7 cellular contexts compared by ENCODE assay signal in genomic region chr2:26561918-26562810, GRCh38.
A peak's percentile ranks its signal among the peaks of the same experiment; 100 is the strongest.
DNase-seq lines count a peak whose midpoint lies in the region; ATAC-seq, FAIRE-seq and TF ChIP-seq lines count a peak whose summit lies in the region.

No MANE protein-coding gene starts in this region.

- H3K27ac Mint-ChIP-seq in activated naive CD4-positive, alpha-beta T cell treated with anti-CD3 and anti-CD28 coated beads, Interleukin-2, amount 50 U/mL, for 72 hours, result no peak overlapping the region

- TF ChIP-seq POLR2A in H54 (IDR thresholded peaks at IDR 0.05; ENCODE audit: low read depth, low read length), result no peak

- DNase-seq in GM13976 (ENCODE audit: low spot score) (peak; percentile 65), NCI-H2196 treated with DMSO at 0.1 percent for 48 hours (lab: John Stamatoyannopoulos, UW; ENCODE audit: unreplicated experiment) (peak; percentile 78), hepatic stellate cell (ENCODE audit: low spot score) (peak; percentile 41), NCI-H187 treated with DMSO at 0.1 percent for 48 hours (lab: John Stamatoyannopoulos, UW) (no peak), H54 (ENCODE audit: insufficient read length, low spot score) (no peak)
- peak in 1 of 2 donors; percentile 42 for DNase-seq in activated naive CD4-positive, alpha-beta T cell treated with anti-CD3 and anti-CD28 coated beads, Interleukin-2, amount 50 U/mL, for 72 hours (ENCODE audit: low spot score in 2 of 2)
- peak; percentile 12 for DNase-seq in stimulated activated CD4-positive, alpha-beta T cell treated with anti-CD3 and anti-CD28 coated beads, Interleukin-12 subunit alpha, Interleukin-12 subunit beta, amount 100 ng/mL, for 4 hours

- TF ChIP-seq CTCF in GM13976 (IDR thresholded peaks at IDR 0.05; ENCODE audit: borderline replicate concordance, control extremely low read depth, extremely low read depth, insufficient read depth, missing control alignments), result no peak

- peak; percentile 70 to 85 for ATAC-seq in activated naive CD4-positive, alpha-beta T cell treated with anti-CD3 and anti-CD28 coated beads, Interleukin-2, amount 50 U/mL, for 72 hours

- no peaks in the 10 kb centered on the region for H3K9me3 Mint-ChIP-seq in activated naive CD4-positive, alpha-beta T cell treated with anti-CD3 and anti-CD28 coated beads, Interleukin-2, amount 50 U/mL, for 72 hours

- in situ Hi-C loops in GM13976 (cut with MboI; ENCODE audit: low sequenced_read_pairs, unreplicated experiment), result no loop called here

- FAIRE-seq in H54 (lab: Jason Lieb, UNC), result no peak

- H3K36me3 Mint-ChIP-seq in activated naive CD4-positive, alpha-beta T cell treated with anti-CD3 and anti-CD28 coated beads, Interleukin-2, amount 50 U/mL, for 72 hours, result no peaks in the 10 kb centered on the region

Comparison
In these comparisons a context has a peak if more than half of its experiments do, and no peak if none do; other contexts are left out.
1. DNase-seq: peak in GM13976 (single experiment), NCI-H2196 treated with DMSO at 0.1 percent for 48 hours (single experiment), hepatic stellate cell (single experiment) and stimulated activated CD4-positive, alpha-beta T cell treated with anti-CD3 and anti-CD28 coated beads, Interleukin-12 subunit alpha, Interleukin-12 subunit beta, amount 100 ng/mL, for 4 hours (single experiment); none in NCI-H187 treated with DMSO at 0.1 percent for 48 hours (single experiment) and H54 (single experiment).